15 cellular contexts compared by ENCODE assay signal in genomic region chr9:93107151-93107824, GRCh38. TPM values are rescaled to one million over a fixed set of nuclear protein-coding genes. Genes with fewer than 3 reads are reported as not detected.
A peak's percentile ranks its signal among the peaks of the same experiment; 100 is the strongest.
DNase-seq lines count a peak whose midpoint lies in the region; ATAC-seq lines count a peak whose summit lies in the region.
"Had no signal": no experiment of that assay in that cellular context is flagged by ENCODE, and none has a peak within 500 bp of the region (broad histone marks: within the 10 kb centered on the region; RNA-seq: fewer than 3 reads in every experiment).

No MANE protein-coding gene starts in this region.

- POLR2A ChIA-PET in activated CD4-positive, alpha-beta memory T cell treated with anti-CD3 and anti-CD28 coated beads, Interleukin-2, amount 10 ng/mL, durations not matched to agents 7 days and 5 days (lab: Charles Lee), result interaction anchor here (0.6 to 3.6 kb wide), 9 partner anchors 10 to 459 kb away, joined by 3 to 38 read pairs (median 5); partner anchors contain the start of genes CARD19 and NINJ1

- no peak overlapping the region for H3K4me3 Mint-ChIP-seq in activated naive CD4-positive, alpha-beta T cell treated with anti-CD3 and anti-CD28 coated beads for 36 hours
- H3K4me3 Mint-ChIP-seq in activated CD4-positive, alpha-beta memory T cell treated with anti-CD3 and anti-CD28 coated beads, Interleukin-2, amount 10 ng/mL, durations not matched to agents 7 days and 5 days, result no peak overlapping the region
- peak overlapping the region; percentile 22 for H3K4me3 Mint-ChIP-seq in stimulated activated effector memory CD8-positive, alpha-beta T cell treated with anti-CD3 and anti-CD28 coated beads, Interleukin-12 subunit alpha, Interleukin-12 subunit beta, amount 100 ng/mL, for 72 hours

- CTCF ChIA-PET in activated naive CD4-positive, alpha-beta T cell treated with anti-CD3 and anti-CD28 coated beads for 36 hours (lab: Charles Lee), result interaction anchor here (0.6 to 3.2 kb wide), 10 partner anchors 11 to 392 kb away, joined by 3 to 36 read pairs (median 6); no protein-coding TSS in a partner anchor
- CTCF ChIA-PET in activated CD4-positive, alpha-beta memory T cell treated with anti-CD3 and anti-CD28 coated beads, Interleukin-2, amount 10 ng/mL, durations not matched to agents 7 days and 5 days (lab: Charles Lee), result interaction anchor here (0.6 to 4.3 kb wide), 16 partner anchors 10 to 291 kb away, joined by 3 to 55 read pairs (median 4); partner anchors contain the start of genes CARD19 and NINJ1

- peak overlapping the region; percentile 76 for H3K27ac Mint-ChIP-seq in activated naive CD4-positive, alpha-beta T cell treated with anti-CD3 and anti-CD28 coated beads for 36 hours
- peak overlapping the region; percentile 61 for H3K27ac Mint-ChIP-seq in activated CD4-positive, alpha-beta memory T cell treated with anti-CD3 and anti-CD28 coated beads, Interleukin-2, amount 10 ng/mL, durations not matched to agents 7 days and 5 days
- no peak overlapping the region for H3K27ac Mint-ChIP-seq in stimulated activated effector memory CD8-positive, alpha-beta T cell treated with anti-CD3 and anti-CD28 coated beads, Interleukin-12 subunit alpha, Interleukin-12 subunit beta, amount 100 ng/mL, for 72 hours

- DNase-seq in activated naive CD4-positive, alpha-beta T cell treated with anti-CD3 and anti-CD28 coated beads for 36 hours, result no peak
- DNase-seq in activated naive CD4-positive, alpha-beta T cell treated with anti-CD3 and anti-CD28 coated beads, Interleukin-2, amount 50 U/mL, for 16 hours, result no peak
- no peak for DNase-seq in activated CD4-positive, alpha-beta memory T cell treated with anti-CD3 and anti-CD28 coated beads, Interleukin-2, amount 10 ng/mL, durations not matched to agents 7 days and 5 days
- DNase-seq in iPS-NIHi11 (ENCODE audit: low spot score) (peak; percentile 0), SIG-M5 treated with dmso at 0.1 percent for 504 hours (lab: John Stamatoyannopoulos, UW; ENCODE audit: unreplicated experiment) (no peak), SW480 (ENCODE audit: low spot score) (no peak)
- no peak for DNase-seq in stimulated activated effector memory CD8-positive, alpha-beta T cell treated with anti-CD3 and anti-CD28 coated beads, Interleukin-12 subunit alpha, Interleukin-12 subunit beta, amount 100 ng/mL, for 72 hours (ENCODE audit: low spot score in 2 of 2)
- DNase-seq: ACHN; effector CD4-positive, alpha-beta T cell; MG63; NCI-H1694 treated with DMSO at 0.1 percent for 48 hours; NCI-H446 treated with DMSO at 0.1 percent for 48 hours had no signal

- no peaks in the 10 kb centered on the region for H3K27me3 Mint-ChIP-seq in activated naive CD4-positive, alpha-beta T cell treated with anti-CD3 and anti-CD28 coated beads for 36 hours (ENCODE audit: low read depth)
- no peaks in the 10 kb centered on the region for H3K27me3 Mint-ChIP-seq in activated CD4-positive, alpha-beta memory T cell treated with anti-CD3 and anti-CD28 coated beads, Interleukin-2, amount 10 ng/mL, durations not matched to agents 7 days and 5 days
- H3K27me3 Mint-ChIP-seq: activated naive CD4-positive, alpha-beta T cell treated with anti-CD3 and anti-CD28 coated beads, Interleukin-2, amount 50 U/mL, for 24 hours; stimulated activated naive CD8-positive, alpha-beta T cell treated with anti-CD3 and anti-CD28 coated beads, Interleukin-15, amount 100 ng/mL, for 72 hours had no signal

- H3K4me1 Mint-ChIP-seq in activated naive CD4-positive, alpha-beta T cell treated with anti-CD3 and anti-CD28 coated beads for 36 hours (ENCODE audit: low read depth), result peaks cover 62% of the 10 kb centered on the region
- peaks cover 77% of the 10 kb centered on the region for H3K4me1 Mint-ChIP-seq in activated CD4-positive, alpha-beta memory T cell treated with anti-CD3 and anti-CD28 coated beads, Interleukin-2, amount 10 ng/mL, durations not matched to agents 7 days and 5 days
- peaks cover 80% of the 10 kb centered on the region for H3K4me1 Mint-ChIP-seq in stimulated activated effector memory CD8-positive, alpha-beta T cell treated with anti-CD3 and anti-CD28 coated beads, Interleukin-12 subunit alpha, Interleukin-12 subunit beta, amount 100 ng/mL, for 72 hours

- H3K36me3 Mint-ChIP-seq in activated naive CD4-positive, alpha-beta T cell treated with anti-CD3 and anti-CD28 coated beads for 36 hours (ENCODE audit: low read depth), result peaks cover 26% of the 10 kb centered on the region
- H3K36me3 Mint-ChIP-seq in activated CD4-positive, alpha-beta memory T cell treated with anti-CD3 and anti-CD28 coated beads, Interleukin-2, amount 10 ng/mL, durations not matched to agents 7 days and 5 days (ENCODE audit: low read depth), result peaks cover 66% of the 10 kb centered on the region
- H3K36me3 Mint-ChIP-seq in stimulated activated effector memory CD8-positive, alpha-beta T cell treated with anti-CD3 and anti-CD28 coated beads, Interleukin-12 subunit alpha, Interleukin-12 subunit beta, amount 100 ng/mL, for 72 hours, result peaks cover 29% of the 10 kb centered on the region

- H3K9me3 Mint-ChIP-seq in activated naive CD4-positive, alpha-beta T cell treated with anti-CD3 and anti-CD28 coated beads for 36 hours, result peaks cover 11% of the 10 kb centered on the region
- peaks cover 19% of the 10 kb centered on the region for H3K9me3 Mint-ChIP-seq in activated CD4-positive, alpha-beta memory T cell treated with anti-CD3 and anti-CD28 coated beads, Interleukin-2, amount 10 ng/mL, durations not matched to agents 7 days and 5 days
- H3K9me3 Mint-ChIP-seq in stimulated activated effector memory CD8-positive, alpha-beta T cell treated with anti-CD3 and anti-CD28 coated beads, Interleukin-12 subunit alpha, Interleukin-12 subunit beta, amount 100 ng/mL, for 72 hours, result peaks cover 12% of the 10 kb centered on the region

- no peak for ATAC-seq in stimulated activated effector memory CD8-positive, alpha-beta T cell treated with anti-CD3 and anti-CD28 coated beads, Interleukin-12 subunit alpha, Interleukin-12 subunit beta, amount 100 ng/mL, for 72 hours
- no peak for ATAC-seq in HG03439 (IDR thresholded peaks at IDR 0.05; ENCODE audit: unreplicated experiment)

- intact Hi-C loops in activated naive CD4-positive, alpha-beta T cell treated with anti-CD3 and anti-CD28 coated beads for 36 hours (cut with micrococcal nuclease), result loop anchor here (5.0 kb wide), 1 partner anchor 300 kb away; no protein-coding TSS in a partner anchor

RNA-seq across cellular contexts. Expression of gene CARD19, which starts 11.3 kb away (rescaled TPM):
- total RNA-seq in activated naive CD4-positive, alpha-beta T cell treated with anti-CD3 and anti-CD28 coated beads for 36 hours, result 10 to 100 TPM; 51.4 to 52.0 TPM
- 10 to 100 TPM; 80.4 to 83.5 TPM for total RNA-seq in activated CD4-positive, alpha-beta memory T cell treated with anti-CD3 and anti-CD28 coated beads, Interleukin-2, amount 10 ng/mL, durations not matched to agents 7 days and 5 days

RNA-seq across cellular contexts. Expression of gene NINJ1, which starts 26.8 kb away (rescaled TPM):
- total RNA-seq in activated naive CD4-positive, alpha-beta T cell treated with anti-CD3 and anti-CD28 coated beads for 36 hours, result 10 to 100 TPM; 93.9 to 96.9 TPM
- 10 to 100 TPM; 36.9 to 37.4 TPM for total RNA-seq in activated CD4-positive, alpha-beta memory T cell treated with anti-CD3 and anti-CD28 coated beads, Interleukin-2, amount 10 ng/mL, durations not matched to agents 7 days and 5 days

RNA-seq across cellular contexts. Expression of gene SUSD3, which starts 48.8 kb away (rescaled TPM):
- total RNA-seq in activated naive CD4-positive, alpha-beta T cell treated with anti-CD3 and anti-CD28 coated beads for 36 hours, result 10 to 100 TPM; 62.7 to 68.3 TPM
- 10 to 100 TPM; 69.6 to 71.4 TPM for total RNA-seq in activated CD4-positive, alpha-beta memory T cell treated with anti-CD3 and anti-CD28 coated beads, Interleukin-2, amount 10 ng/mL, durations not matched to agents 7 days and 5 days
